In genomic region chr19:35986664-35987570, GRCh38 we compare ENCODE assay signal across 1 cellular context.
TF ChIP-seq lines count a peak whose summit lies in the region.

No MANE protein-coding gene starts in this region.

TF ChIP-seq in HepG2, 621 proteins besides CTCF, POLR2A, EP300 and RAD21:
- peak; percentile 48; the same call in 1 of the 2 replicates for TF ChIP-seq ZNF800 (CRISPR knock-in tag; IDR thresholded peaks at IDR 0.05)
- TF ChIP-seq HNRNPLL (IDR thresholded peaks at IDR 0.05; ENCODE audit: low read depth, low read length, poor library complexity, severe bottlenecking): peak; percentile 44
- TF ChIP-seq MYPOP (CRISPR knock-in tag; IDR thresholded peaks at IDR 0.05): peak; percentile 75; the same call in 1 of the 2 replicates
- TF ChIP-seq ZNF432 (CRISPR knock-in tag; IDR thresholded peaks at IDR 0.05; ENCODE audit: borderline replicate concordance): no peak
- no peak for TF ChIP-seq ZBTB39 (CRISPR knock-in tag; IDR thresholded peaks at IDR 0.05)
- TF ChIP-seq ZNF687 (CRISPR knock-in tag; IDR thresholded peaks at IDR 0.05): peak; percentile 51
- no peak for TF ChIP-seq NCOA1 (CRISPR knock-in tag; IDR thresholded peaks at IDR 0.05)
- no peak for TF ChIP-seq MXD3 (CRISPR knock-in tag; IDR thresholded peaks at IDR 0.05)
- peak; percentile 38; the same call in 1 of the 2 replicates for TF ChIP-seq MTF2 (CRISPR knock-in tag; IDR thresholded peaks at IDR 0.05; ENCODE audit: borderline replicate concordance)
- no peak for TF ChIP-seq MIER3 (CRISPR knock-in tag; IDR thresholded peaks at IDR 0.05; ENCODE audit: borderline replicate concordance)
- no peak for TF ChIP-seq KMT2B (CRISPR knock-in tag; IDR thresholded peaks at IDR 0.05)
- TF ChIP-seq TBX2 (CRISPR knock-in tag; IDR thresholded peaks at IDR 0.05; ENCODE audit: borderline replicate concordance): 0 out of 2 replicates have a peak, but pooled peaks have one; percentile 17
- 0 out of 2 replicates have a peak, but pooled peaks have one; percentile 41 for TF ChIP-seq ZSCAN21 (CRISPR knock-in tag; IDR thresholded peaks at IDR 0.05; ENCODE audit: borderline replicate concordance)
- TF ChIP-seq PAX8 (CRISPR knock-in tag; IDR thresholded peaks at IDR 0.05; ENCODE audit: borderline replicate concordance): no peak
- TF ChIP-seq TEAD2 (CRISPR knock-in tag; IDR thresholded peaks at IDR 0.05): no peak
- TF ChIP-seq NONO (IDR thresholded peaks at IDR 0.05): no peak
- no peak for TF ChIP-seq NONO (CRISPR knock-in tag; conservative IDR thresholded peaks at IDR 0.05)
- no peak for TF ChIP-seq ZNF570 (CRISPR knock-in tag; IDR thresholded peaks at IDR 0.05; ENCODE audit: borderline replicate concordance)
- peak; percentile 38; the same call in 1 of the 2 replicates for TF ChIP-seq UBTF (CRISPR knock-in tag; IDR thresholded peaks at IDR 0.05)
- no peak for TF ChIP-seq ZNF616 (CRISPR knock-in tag; IDR thresholded peaks at IDR 0.05; ENCODE audit: low read depth)
TF ChIP-seq in HepG2: peak in this region for 8.
